25 cellular contexts compared by ENCODE assay signal in genomic region chr12:113476093-113476986, GRCh38. TPM values are rescaled to one million over a fixed set of nuclear protein-coding genes. Genes with fewer than 3 reads are reported as not detected.
DNase-seq lines count a peak whose midpoint lies in the region; ATAC-seq and TF ChIP-seq lines count a peak whose summit lies in the region.
"Had no signal": no experiment of that assay in that cellular context is flagged by ENCODE, and none has a peak within 500 bp of the region (broad histone marks: within the 10 kb centered on the region; RNA-seq: fewer than 3 reads in every experiment).

No MANE protein-coding gene starts in this region.

- no peak for TF ChIP-seq CTCF in osteocyte (IDR thresholded peaks at IDR 0.05)

- H3K9ac ChIP-seq in ES-I3 (ENCODE audit: low read depth, low read length) = peak overlapping the region; percentile 9; the same call in 1 of the 2 replicates
- H3K9ac ChIP-seq in NT2/D1 (ENCODE audit: insufficient read length, low read depth) = peak overlapping the region; percentile 53
- H3K9ac ChIP-seq: KMS-11 had no signal

- H3K4me1 Mint-ChIP-seq in activated T-cell treated with anti-CD3 and anti-CD28 coated beads, Interleukin-2, amount 50 U/mL, for 72 hours (ENCODE audit: low read depth) = peaks cover 22% of the 10 kb centered on the region
- H3K4me1 Mint-ChIP-seq in osteocyte (ENCODE audit: unreplicated experiment) = peaks cover 17% of the 10 kb centered on the region

- no peak overlapping the region for H3K27ac Mint-ChIP-seq in activated T-cell treated with anti-CD3 and anti-CD28 coated beads, Interleukin-2, amount 50 U/mL, for 72 hours
- no peak overlapping the region for H3K27ac Mint-ChIP-seq in osteocyte (ENCODE audit: unreplicated experiment)
- H3K27ac Mint-ChIP-seq: activated naive CD4-positive, alpha-beta T cell treated with anti-CD3 and anti-CD28 coated beads, Interleukin-2, amount 50 U/mL, for 24 hours; stimulated activated naive CD8-positive, alpha-beta T cell treated with anti-CD3 and anti-CD28 coated beads, Interleukin-15, Interleukin-2, amounts not matched to agents 100 ng/mL and 50 ng/mL, for 24 hours had no signal

- H3K27me3 ChIP-seq in H7 (ENCODE audit: control insufficient read depth, insufficient read depth, low read length) (peaks cover 98% of the 10 kb centered on the region), NT2/D1 (ENCODE audit: insufficient read depth, insufficient read length) (peaks cover 97% of the 10 kb centered on the region)

- H3K9me3 Mint-ChIP-seq in activated T-cell treated with anti-CD3 and anti-CD28 coated beads, Interleukin-2, amount 50 U/mL, for 72 hours = peaks cover 0 to 2% of the 10 kb centered on the region in 2 donors
- no peaks in the 10 kb centered on the region for H3K9me3 Mint-ChIP-seq in osteocyte (ENCODE audit: unreplicated experiment)
- H3K9me3 Mint-ChIP-seq: activated T-helper 1 cell treated with anti-CD3 and anti-CD28 coated beads, Interleukin-12 subunit alpha, Interleukin-12 subunit beta, Interleukin-2, Interleukin-4 antibody, amounts not matched to agents 30 ng/mL and 10 ng/mL and 1 ng/mL, durations not matched to agents 14 hours and 24 hours and 36 hours; stimulated activated naive CD8-positive, alpha-beta T cell treated with anti-CD3 and anti-CD28 coated beads, Interleukin-15, Interleukin-2, amounts not matched to agents 100 ng/mL and 50 ng/mL, for 24 hours had no signal

- H3K9me3 ChIP-seq in ES-I3 (ENCODE audit: control insufficient read depth, insufficient read depth, low read length) (no peaks in the 10 kb centered on the region), NT2/D1 (ENCODE audit: insufficient read depth, low read length) (no peaks in the 10 kb centered on the region), iPS-18c (ENCODE audit: control insufficient read depth, insufficient read depth, low read length) (peaks cover 2% of the 10 kb centered on the region)
- H3K9me3 ChIP-seq: tibial artery had no signal

- H3K27me3 Mint-ChIP-seq in activated T-cell treated with anti-CD3 and anti-CD28 coated beads, Interleukin-2, amount 50 U/mL, for 72 hours (ENCODE audit: low read depth) = peaks cover 86% of the 10 kb centered on the region
- peaks cover 82% of the 10 kb centered on the region for H3K27me3 Mint-ChIP-seq in osteocyte (ENCODE audit: unreplicated experiment)

- H3K36me3 Mint-ChIP-seq in activated T-cell treated with anti-CD3 and anti-CD28 coated beads, Interleukin-2, amount 50 U/mL, for 72 hours (ENCODE audit: insufficient read depth in 2 of 2) = peaks cover 3 to 4% of the 10 kb centered on the region in 2 donors
- H3K36me3 Mint-ChIP-seq in osteocyte (ENCODE audit: unreplicated experiment) = no peaks in the 10 kb centered on the region
- H3K36me3 Mint-ChIP-seq: activated naive CD4-positive, alpha-beta T cell treated with anti-CD3 and anti-CD28 coated beads, Interleukin-2, amount 50 U/mL, for 24 hours had no signal

- H3K36me3 ChIP-seq in ES-I3 (ENCODE audit: insufficient read depth, low read length) (no peaks in the 10 kb centered on the region), H7 (replicated peaks; ENCODE audit: control insufficient read depth, insufficient read depth, low read length) (no peaks in the 10 kb centered on the region), NT2/D1 (ENCODE audit: insufficient read depth, insufficient read length, low read length) (no peaks in the 10 kb centered on the region)
- H3K36me3 ChIP-seq: tibial artery had no signal

- H3K4me1 ChIP-seq in ES-I3 (ENCODE audit: insufficient read depth, low read length) = peaks cover 26% of the 10 kb centered on the region
- H3K4me1 ChIP-seq in NT2/D1 (ENCODE audit: insufficient read depth, insufficient read length) = peaks cover 34% of the 10 kb centered on the region
- H3K4me1 ChIP-seq: foreskin keratinocyte had no signal

- H3K4me3 ChIP-seq in H7 (ENCODE audit: insufficient read depth, low read depth, low read length) (peak overlapping the region; percentile 21), NT2/D1 (ENCODE audit: insufficient read length, low read depth) (peak overlapping the region; percentile 22), iPS-18c (ENCODE audit: insufficient read depth, low read depth, low read length) (peak overlapping the region; percentile 49)
- H3K4me3 ChIP-seq: tibial artery had no signal

- peak; percentile 81 for DNase-seq in H7
- no peak for DNase-seq in NT2/D1 (ENCODE audit: low read depth, low spot score)
- DNase-seq in activated T-cell treated with anti-CD3 and anti-CD28 coated beads, Interleukin-2, amount 50 U/mL, for 72 hours = no peak
- no peak for DNase-seq in osteocyte (ENCODE audit: extremely low spot score, unreplicated experiment)
- DNase-seq in NCI-H345 treated with DMSO at 0.1 percent for 48 hours (lab: John Stamatoyannopoulos, UW; ENCODE audit: unreplicated experiment) = no peak
- DNase-seq: activated CD4-positive, alpha-beta T cell treated with anti-CD3 and anti-CD28 coated beads for 1 hour; anterior cingulate cortex; central memory CD4-positive, alpha-beta T cell; foreskin keratinocyte; hippocampal formation; NCI-H2107; NCI-H526 treated with DMSO at 0.1 percent for 48 hours; nucleus accumbens; OCI-M1; stimulated activated CD4-positive, alpha-beta T cell treated with anti-CD3 and anti-CD28 coated beads, Interleukin-4, amount 100 ng/mL, for 1 hour; SW 1271; tibial artery had no signal

- H3K4me3 Mint-ChIP-seq in activated T-cell treated with anti-CD3 and anti-CD28 coated beads, Interleukin-2, amount 50 U/mL, for 72 hours = no peak overlapping the region
- H3K4me3 Mint-ChIP-seq in osteocyte (ENCODE audit: unreplicated experiment) = no peak overlapping the region
- H3K4me3 Mint-ChIP-seq: activated naive CD4-positive, alpha-beta T cell treated with anti-CD3 and anti-CD28 coated beads, Interleukin-2, amount 50 U/mL, for 24 hours; activated T-helper 1 cell treated with anti-CD3 and anti-CD28 coated beads, Interleukin-12 subunit alpha, Interleukin-12 subunit beta, Interleukin-2, Interleukin-4 antibody, amounts not matched to agents 30 ng/mL and 10 ng/mL and 1 ng/mL, durations not matched to agents 14 hours and 24 hours and 36 hours; stimulated activated naive CD8-positive, alpha-beta T cell treated with anti-CD3 and anti-CD28 coated beads, Interleukin-15, Interleukin-2, amounts not matched to agents 100 ng/mL and 50 ng/mL, for 24 hours had no signal

- no peak for ATAC-seq in activated T-cell treated with anti-CD3 and anti-CD28 coated beads, Interleukin-2, amount 50 U/mL, for 72 hours (replicated peaks in 1 of 2)
- ATAC-seq: foreskin keratinocyte had no signal

RNA-seq across cellular contexts. Expression of gene LHX5, which starts 4.7 kb away (rescaled TPM):
- total RNA-seq in H7 (2014; rRNA removed; shearing (Covaris generic)) = 0.07 and 0.85 TPM in 2 replicates
- total RNA-seq in activated T-cell treated with anti-CD3 and anti-CD28 coated beads, Interleukin-2, amount 50 U/mL, for 72 hours = under 1 TPM; 0.07 to 0.19 TPM
- total RNA-seq in osteocyte = not detected in 2 replicates
- total RNA-seq: activated T-helper 1 cell treated with anti-CD3 and anti-CD28 coated beads, Interleukin-12 subunit alpha, Interleukin-12 subunit beta, Interleukin-2, Interleukin-4 antibody, amounts not matched to agents 30 ng/mL and 10 ng/mL and 1 ng/mL, durations not matched to agents 14 hours and 24 hours and 36 hours; HT-29; lung microvascular endothelial cell had no signal

RNA-seq across cellular contexts. Expression of gene SDSL, which starts 54.2 kb away (rescaled TPM):
- total RNA-seq in H7 (2014; rRNA removed; shearing (Covaris generic)) = 3.3 and 4.1 TPM in 2 replicates
- 1 to 10 TPM in 1 of 2 donors, under 1 TPM in 1; 0.29 to 3.2 TPM for total RNA-seq in activated T-cell treated with anti-CD3 and anti-CD28 coated beads, Interleukin-2, amount 50 U/mL, for 72 hours
- 4.4 and 6.2 TPM in 2 replicates for total RNA-seq in osteocyte
